17 cellular contexts compared by ENCODE assay signal in the genomic region with DNA sequence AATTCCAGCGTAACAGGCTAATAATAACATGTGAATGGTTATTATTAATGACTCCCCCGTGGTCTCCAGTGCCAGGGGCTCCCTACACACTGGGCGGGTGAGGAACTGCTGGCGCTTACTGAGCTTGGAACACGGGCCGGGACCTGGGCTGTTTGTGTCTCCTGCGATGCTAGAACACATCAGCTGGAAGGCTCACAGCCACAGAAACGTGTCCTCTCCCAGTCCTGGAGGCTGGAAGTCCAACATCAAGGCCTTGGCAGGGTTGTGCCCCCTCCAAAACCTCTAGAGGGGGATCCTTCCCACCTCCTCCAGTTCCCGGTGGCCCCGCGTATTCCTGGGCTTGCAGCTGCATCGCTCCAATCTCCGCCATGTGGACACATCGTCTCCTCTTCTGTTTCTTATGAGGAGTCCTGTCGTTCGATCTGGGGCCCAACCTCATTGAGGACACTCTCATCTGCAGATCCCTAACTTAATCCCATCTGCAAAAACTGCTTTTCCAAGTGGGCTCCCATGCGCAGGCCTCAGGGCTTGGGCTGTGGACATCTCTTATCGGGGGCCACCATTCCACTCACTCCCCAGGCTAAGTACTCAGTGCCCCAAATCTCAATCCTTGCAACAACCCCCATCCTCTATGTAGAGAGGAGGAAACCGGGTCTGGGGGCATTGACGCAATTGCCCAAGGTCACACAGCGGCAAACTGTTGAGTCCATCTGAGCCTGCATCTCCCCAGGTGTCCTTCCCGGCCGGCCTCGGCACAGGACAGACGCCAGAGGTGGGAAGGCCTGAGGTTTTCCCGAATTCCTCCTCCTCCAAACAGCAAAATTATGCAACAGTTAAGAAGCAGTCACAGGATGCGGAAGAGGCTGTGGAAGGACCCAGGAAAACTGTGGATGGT.
"Had no signal": no experiment of that assay in that cellular context is flagged by ENCODE, and none has a peak within 500 bp of the region (broad histone marks: within the 10 kb centered on the region; RNA-seq: fewer than 3 reads in every experiment).

No MANE protein-coding gene starts in this region.

- ATAC-seq: foreskin keratinocyte; left cardiac atrium; left ventricle myocardium superior; naive thymus-derived CD4-positive, alpha-beta T cell; stimulated activated effector memory CD8-positive, alpha-beta T cell treated with anti-CD3 and anti-CD28 coated beads, Interleukin-12 subunit alpha, Interleukin-12 subunit beta, amount 100 ng/mL, for 72 hours; stimulated activated naive CD8-positive, alpha-beta T cell treated with anti-CD3 and anti-CD28 coated beads, Interleukin-15, Interleukin-2, amounts not matched to agents 100 U/mL and 50 U/mL, for 24 hours had no signal

- H3K9me3 Mint-ChIP-seq: immature natural killer cell; naive thymus-derived CD4-positive, alpha-beta T cell; stimulated activated effector memory CD8-positive, alpha-beta T cell treated with anti-CD3 and anti-CD28 coated beads, Interleukin-12 subunit alpha, Interleukin-12 subunit beta, amount 100 ng/mL, for 72 hours had no signal

- H3K36me3 ChIP-seq: colonic mucosa, right atrium auricular region, tibial artery had no signal

- H3K4me1 Mint-ChIP-seq: immature natural killer cell; stimulated activated effector memory CD8-positive, alpha-beta T cell treated with anti-CD3 and anti-CD28 coated beads, Interleukin-12 subunit alpha, Interleukin-12 subunit beta, amount 100 ng/mL, for 72 hours had no signal

- H3K4me3 ChIP-seq: colonic mucosa, right atrium auricular region, tibial artery had no signal

- H3K27me3 ChIP-seq: colonic mucosa, foreskin keratinocyte, right atrium auricular region had no signal

- H3K4me3 Mint-ChIP-seq: immature natural killer cell; naive thymus-derived CD4-positive, alpha-beta T cell; stimulated activated effector memory CD8-positive, alpha-beta T cell treated with anti-CD3 and anti-CD28 coated beads, Interleukin-12 subunit alpha, Interleukin-12 subunit beta, amount 100 ng/mL, for 72 hours had no signal

- H3K36me3 Mint-ChIP-seq: immature natural killer cell; naive thymus-derived CD4-positive, alpha-beta T cell; stimulated activated effector memory CD8-positive, alpha-beta T cell treated with anti-CD3 and anti-CD28 coated beads, Interleukin-12 subunit alpha, Interleukin-12 subunit beta, amount 100 ng/mL, for 72 hours had no signal

- H3K9me3 ChIP-seq: colonic mucosa, right atrium auricular region, tibial artery had no signal

- DNase-seq: cerebellar nuclear complex; colonic mucosa; dermis blood vessel endothelial cell; erythroblast; foreskin keratinocyte; immature natural killer cell; left cardiac atrium; left ventricle myocardium superior; mesendoderm; naive thymus-derived CD4-positive, alpha-beta T cell; small intestine; stimulated activated CD4-positive, alpha-beta T cell treated with anti-CD3 and anti-CD28 coated beads, Interleukin-4, amount 100 ng/mL, for 1 hour; stimulated activated CD8-positive, alpha-beta memory T cell treated with anti-CD3 and anti-CD28 coated beads, Interleukin-4, amount 100 ng/mL, for 48 hours; stimulated activated naive CD8-positive, alpha-beta T cell treated with anti-CD3 and anti-CD28 coated beads, Interleukin-15, Interleukin-2, amounts not matched to agents 100 U/mL and 50 U/mL, for 24 hours had no signal

- H3K4me1 ChIP-seq: colonic mucosa, foreskin keratinocyte, right atrium auricular region, tibial artery had no signal

- H3K27ac ChIP-seq: colonic mucosa, foreskin keratinocyte, right atrium auricular region, tibial artery had no signal

- H3K27ac Mint-ChIP-seq: immature natural killer cell; naive thymus-derived CD4-positive, alpha-beta T cell; stimulated activated effector memory CD8-positive, alpha-beta T cell treated with anti-CD3 and anti-CD28 coated beads, Interleukin-12 subunit alpha, Interleukin-12 subunit beta, amount 100 ng/mL, for 72 hours had no signal
